ENCODE assay signal across 8 cellular contexts in genomic region chr11:46381836-46382643, GRCh38. TPM values are rescaled to one million over a fixed set of nuclear protein-coding genes. Genes with fewer than 3 reads are reported as not detected.
DNase-seq lines count a peak whose midpoint lies in the region; ATAC-seq and TF ChIP-seq lines count a peak whose summit lies in the region.

No MANE protein-coding gene starts in this region.

- H3K36me3 Mint-ChIP-seq in activated CD8-positive, alpha-beta memory T cell treated with anti-CD3 and anti-CD28 coated beads, Interleukin-2, amount 10 ng/mL, durations not matched to agents 7 days and 5 days: peaks cover 10% of the 10 kb centered on the region
- peaks cover 0 to 8% (median 0%) of the 10 kb centered on the region in 3 donors for H3K36me3 Mint-ChIP-seq in immature natural killer cell

- DNase-seq in AG20443 (ENCODE audit: low spot score) (peak; percentile 37), GM20000 (ENCODE audit: low spot score) (peak; percentile 69), immature natural killer cell (no peak), NCI-H524 treated with DMSO at 0.1 percent for 48 hours (lab: John Stamatoyannopoulos, UW) (no peak), cerebellar cortex (ENCODE audit: low spot score) (no peak)
- DNase-seq in activated CD8-positive, alpha-beta memory T cell treated with anti-CD3 and anti-CD28 coated beads, Interleukin-2, amount 10 ng/mL, durations not matched to agents 7 days and 5 days: no peak
- DNase-seq in stimulated activated naive CD8-positive, alpha-beta T cell treated with anti-CD3 and anti-CD28 coated beads, Interleukin-15, amount 100 ng/mL, for 72 hours: no peak

- H3K9me3 Mint-ChIP-seq in activated CD8-positive, alpha-beta memory T cell treated with anti-CD3 and anti-CD28 coated beads, Interleukin-2, amount 10 ng/mL, durations not matched to agents 7 days and 5 days (ENCODE audit: low read depth): no peaks in the 10 kb centered on the region
- H3K9me3 Mint-ChIP-seq in immature natural killer cell: no peaks in the 10 kb centered on the region
- peaks cover 0 to 5% of the 10 kb centered on the region in 2 donors for H3K9me3 Mint-ChIP-seq in stimulated activated naive CD8-positive, alpha-beta T cell treated with anti-CD3 and anti-CD28 coated beads, Interleukin-15, amount 100 ng/mL, for 72 hours

- H3K27me3 Mint-ChIP-seq in activated CD8-positive, alpha-beta memory T cell treated with anti-CD3 and anti-CD28 coated beads, Interleukin-2, amount 10 ng/mL, durations not matched to agents 7 days and 5 days: peaks cover 31% of the 10 kb centered on the region
- peaks cover 7 to 16% (median 10%) of the 10 kb centered on the region in 3 donors for H3K27me3 Mint-ChIP-seq in immature natural killer cell (ENCODE audit: low read depth in 3 of 3)
- peaks cover 40% of the 10 kb centered on the region for H3K27me3 Mint-ChIP-seq in stimulated activated naive CD8-positive, alpha-beta T cell treated with anti-CD3 and anti-CD28 coated beads, Interleukin-15, amount 100 ng/mL, for 72 hours

- no peak for TF ChIP-seq CTCF in GM20000 (IDR thresholded peaks at IDR 0.05; ENCODE audit: extremely low read depth, missing control alignments)

- peak overlapping the region; percentile 58 for H3K4me3 Mint-ChIP-seq in activated CD8-positive, alpha-beta memory T cell treated with anti-CD3 and anti-CD28 coated beads, Interleukin-2, amount 10 ng/mL, durations not matched to agents 7 days and 5 days
- H3K4me3 Mint-ChIP-seq in immature natural killer cell: peak overlapping the region; percentile 45 to 72 (median 68)
- H3K4me3 Mint-ChIP-seq in stimulated activated naive CD8-positive, alpha-beta T cell treated with anti-CD3 and anti-CD28 coated beads, Interleukin-15, amount 100 ng/mL, for 72 hours: peak overlapping the region; percentile 81 to 88

- peak; percentile 20 for ATAC-seq in activated CD8-positive, alpha-beta memory T cell treated with anti-CD3 and anti-CD28 coated beads, Interleukin-2, amount 10 ng/mL, durations not matched to agents 7 days and 5 days
- ATAC-seq in stimulated activated naive CD8-positive, alpha-beta T cell treated with anti-CD3 and anti-CD28 coated beads, Interleukin-15, amount 100 ng/mL, for 72 hours: peak; percentile 19
- ATAC-seq in HG03342 (IDR thresholded peaks at IDR 0.05; ENCODE audit: unreplicated experiment): no peak

- H3K4me1 Mint-ChIP-seq in activated CD8-positive, alpha-beta memory T cell treated with anti-CD3 and anti-CD28 coated beads, Interleukin-2, amount 10 ng/mL, durations not matched to agents 7 days and 5 days: peaks cover 15% of the 10 kb centered on the region
- H3K4me1 Mint-ChIP-seq in immature natural killer cell: peaks cover 14 to 24% of the 10 kb centered on the region in 2 donors
- H3K4me1 Mint-ChIP-seq in stimulated activated naive CD8-positive, alpha-beta T cell treated with anti-CD3 and anti-CD28 coated beads, Interleukin-15, amount 100 ng/mL, for 72 hours: peaks cover 49% of the 10 kb centered on the region

- CTCF ChIA-PET in activated CD8-positive, alpha-beta memory T cell treated with anti-CD3 and anti-CD28 coated beads, Interleukin-2, amount 10 ng/mL, durations not matched to agents 7 days and 5 days (lab: Charles Lee): interaction anchor here (1.0 to 26.5 kb wide), 4 partner anchors 8 to 32 kb away, joined by 3 to 444 read pairs (median 8); partner anchors contain the start of genes CHRM4 and DGKZ

- no peak overlapping the region for H3K27ac Mint-ChIP-seq in activated CD8-positive, alpha-beta memory T cell treated with anti-CD3 and anti-CD28 coated beads, Interleukin-2, amount 10 ng/mL, durations not matched to agents 7 days and 5 days
- no peak overlapping the region for H3K27ac Mint-ChIP-seq in immature natural killer cell
- peak overlapping the region in 1 of 2 donors; percentile 87 for H3K27ac Mint-ChIP-seq in stimulated activated naive CD8-positive, alpha-beta T cell treated with anti-CD3 and anti-CD28 coated beads, Interleukin-15, amount 100 ng/mL, for 72 hours

RNA-seq across cellular contexts. Expression of gene MDK, which starts 0.6 kb away (rescaled TPM):
- 1 to 10 TPM; 1.6 to 5.0 TPM for total RNA-seq in activated CD8-positive, alpha-beta memory T cell treated with anti-CD3 and anti-CD28 coated beads, Interleukin-2, amount 10 ng/mL, durations not matched to agents 7 days and 5 days
- under 1 TPM in 1 of 3 donors, not detected in 2; 0.44 TPM for polyA plus RNA-seq in immature natural killer cell

RNA-seq across cellular contexts. Expression of gene CHRM4, which starts 9.5 kb away (rescaled TPM):
- total RNA-seq in activated CD8-positive, alpha-beta memory T cell treated with anti-CD3 and anti-CD28 coated beads, Interleukin-2, amount 10 ng/mL, durations not matched to agents 7 days and 5 days: under 1 TPM in 1 of 2 experiments, not detected in 1; 0.18 TPM
- polyA plus RNA-seq in immature natural killer cell: under 1 TPM in 2 of 3 donors, not detected in 1; 0.31 to 0.51 TPM

RNA-seq across cellular contexts. Expression of gene DGKZ, which starts 34.8 kb away (rescaled TPM):
- total RNA-seq in activated CD8-positive, alpha-beta memory T cell treated with anti-CD3 and anti-CD28 coated beads, Interleukin-2, amount 10 ng/mL, durations not matched to agents 7 days and 5 days: 100 to 1,000 TPM in 1 of 2 experiments, 10 to 100 TPM in 1; 96.9 to 132 TPM
- 100 to 1,000 TPM in 1 of 3 donors, 10 to 100 TPM in 2; 40.7 to 120 (median 63.6) TPM for polyA plus RNA-seq in immature natural killer cell

Comparison
In these comparisons a context has a peak if more than half of its experiments do, and no peak if none do; other contexts are left out.
1. DNase-seq: peak in AG20443 (single experiment) and GM20000 (single experiment); none in activated CD8-positive, alpha-beta memory T cell treated with anti-CD3 and anti-CD28 coated beads, Interleukin-2, amount 10 ng/mL, durations not matched to agents 7 days and 5 days (single experiment), immature natural killer cell (0 of 3), stimulated activated naive CD8-positive, alpha-beta T cell treated with anti-CD3 and anti-CD28 coated beads, Interleukin-15, amount 100 ng/mL, for 72 hours (0 of 2), NCI-H524 treated with DMSO at 0.1 percent for 48 hours (single experiment) and cerebellar cortex (single experiment).
2. Peak in every context shown above with its lines, with median percentiles within 50 percentile points of each other: H3K4me3 Mint-ChIP-seq.